10 cellular contexts compared by ENCODE assay signal in the genomic region with DNA sequence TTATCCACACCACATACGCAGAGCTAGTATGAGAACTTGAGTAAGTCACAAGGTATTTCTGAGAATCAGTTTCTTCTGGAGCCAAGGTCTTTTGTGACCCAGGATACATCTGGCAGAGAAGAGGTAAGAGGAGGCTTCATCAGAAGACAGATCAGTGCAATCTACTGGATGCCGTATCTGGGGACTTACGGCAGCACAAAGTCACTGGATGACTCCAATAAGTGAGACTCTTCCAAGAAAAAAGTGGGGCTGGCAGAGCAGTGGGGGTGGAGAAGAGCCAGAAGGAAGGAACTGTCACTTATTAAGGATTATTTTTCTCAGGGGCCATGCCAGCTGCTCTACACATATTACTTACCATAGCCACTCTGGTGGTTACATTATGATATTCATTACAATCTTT. TPM values are rescaled to one million over a fixed set of nuclear protein-coding genes. Genes with fewer than 3 reads are reported as not detected.
"Had no signal": no experiment of that assay in that cellular context is flagged by ENCODE, and none has a peak within 500 bp of the region (broad histone marks: within the 10 kb centered on the region; RNA-seq: fewer than 3 reads in every experiment).

No MANE protein-coding gene starts in this region.

- H3K36me3 ChIP-seq: HAP-1 had no signal

- DNase-seq: GOT3, H7, HFFc6, KBM-7 had no signal

- H3K4me1 ChIP-seq: HAP-1 had no signal

- ATAC-seq: HCT116, HepG2 had no signal

- H3K27me3 Mint-ChIP-seq: IgD-negative memory B cell had no signal

- H3K4me3 Mint-ChIP-seq: HFFc6, IgD-negative memory B cell had no signal

- FAIRE-seq: HepG2 had no signal

- H3K9me3 ChIP-seq: HAP-1 had no signal

- H3K9me3 Mint-ChIP-seq: HFFc6 had no signal

- H3K4me3 ChIP-seq: HAP-1 had no signal

- H3K27ac Mint-ChIP-seq: HFFc6, IgD-negative memory B cell had no signal

- H3K27ac ChIP-seq: HL-60 had no signal

RNA-seq across cellular contexts. Expression of a gene that starts 51.3 kb away (rescaled TPM):
- total RNA-seq: H4, H7, HepG2, HFFc6 had no signal
- polyA plus RNA-seq: HepG2, IgD-negative memory B cell had no signal
